Comparison of ENCODE assay signal across 1 cellular context in the genomic region with DNA sequence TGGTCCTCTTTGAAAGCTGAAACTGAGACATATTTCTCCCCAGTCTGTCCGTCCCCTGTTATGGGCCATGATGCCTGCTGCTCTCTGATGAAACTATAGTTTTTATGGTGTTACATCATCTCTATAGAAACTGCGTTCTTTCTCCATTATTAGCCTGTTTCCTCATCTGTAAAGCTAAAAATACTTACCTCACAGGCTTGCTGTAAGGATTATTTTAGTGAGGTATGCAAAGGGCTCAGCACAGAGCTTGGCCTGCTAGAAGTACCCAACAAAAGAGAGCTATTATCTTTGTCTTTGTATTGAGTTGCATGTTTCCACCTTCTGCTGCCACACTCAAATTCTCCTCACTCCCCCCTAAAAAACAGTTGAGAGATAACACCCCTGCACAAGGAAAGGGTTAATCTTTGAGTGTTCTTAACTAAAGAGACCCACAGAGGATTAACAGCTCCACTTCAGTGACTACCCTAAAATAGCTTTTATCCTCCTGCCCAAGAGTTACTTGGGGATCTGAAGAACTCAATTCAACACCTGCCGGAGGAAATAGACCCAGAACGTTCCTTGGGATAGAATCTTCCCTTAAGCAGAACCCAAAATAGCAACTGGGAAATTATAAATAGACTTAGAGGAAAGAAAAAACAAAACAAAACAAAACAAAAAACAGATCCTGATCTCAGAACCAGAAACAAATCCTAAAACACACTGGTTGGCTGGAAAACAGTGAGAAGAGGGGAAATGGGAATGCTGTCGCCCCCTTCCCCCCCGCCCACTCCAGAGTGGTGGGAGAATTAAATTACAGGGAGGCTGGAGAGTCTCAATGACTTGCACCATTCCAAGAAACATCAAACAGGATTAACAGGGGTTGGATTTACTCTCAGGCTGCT.
A peak's percentile ranks its signal among the peaks of the same experiment; 100 is the strongest.
TF ChIP-seq lines count a peak whose summit lies in the region.

No MANE protein-coding gene starts in this region.

TF ChIP-seq in HepG2, 621 proteins besides CTCF, POLR2A, EP300 and RAD21:
- TF ChIP-seq STAG1 (CRISPR knock-in tag; IDR thresholded peaks at IDR 0.05) = no peak
- TF ChIP-seq ZC3H13 (CRISPR knock-in tag; IDR thresholded peaks at IDR 0.05) = 0 out of 2 replicates have a peak, but pooled peaks have one; percentile 4
- 0 out of 2 replicates have a peak, but pooled peaks have one; percentile 26 for TF ChIP-seq HNF1B (CRISPR knock-in tag; IDR thresholded peaks at IDR 0.05)
- 0 out of 2 replicates have a peak, but pooled peaks have one; percentile 2 for TF ChIP-seq MED1 (CRISPR knock-in tag; IDR thresholded peaks at IDR 0.05)
- 0 out of 2 replicates have a peak, but pooled peaks have one; percentile 2 for TF ChIP-seq IKZF5 (CRISPR knock-in tag; IDR thresholded peaks at IDR 0.05)
- TF ChIP-seq CEBPB (IDR thresholded peaks at IDR 0.05; ENCODE audit: borderline replicate concordance, low read depth, low read length) = peak; percentile 45; the same call in 1 of the 2 replicates
- TF ChIP-seq ZNF841 (CRISPR knock-in tag; IDR thresholded peaks at IDR 0.05; ENCODE audit: borderline replicate concordance) = 0 out of 2 replicates have a peak, but pooled peaks have one; percentile 15
- no peak for TF ChIP-seq ZNF747 (CRISPR knock-in tag; IDR thresholded peaks at IDR 0.05; ENCODE audit: borderline replicate concordance)
- TF ChIP-seq CEBPG (CRISPR knock-in tag; IDR thresholded peaks at IDR 0.05) = peak; percentile 11; the same call in 1 of the 2 replicates
- peak; percentile 60 for TF ChIP-seq ATF7 (IDR thresholded peaks at IDR 0.05)
- no peak for TF ChIP-seq ATF7 (CRISPR knock-in tag; IDR thresholded peaks at IDR 0.05)
- TF ChIP-seq, protein P1, sequence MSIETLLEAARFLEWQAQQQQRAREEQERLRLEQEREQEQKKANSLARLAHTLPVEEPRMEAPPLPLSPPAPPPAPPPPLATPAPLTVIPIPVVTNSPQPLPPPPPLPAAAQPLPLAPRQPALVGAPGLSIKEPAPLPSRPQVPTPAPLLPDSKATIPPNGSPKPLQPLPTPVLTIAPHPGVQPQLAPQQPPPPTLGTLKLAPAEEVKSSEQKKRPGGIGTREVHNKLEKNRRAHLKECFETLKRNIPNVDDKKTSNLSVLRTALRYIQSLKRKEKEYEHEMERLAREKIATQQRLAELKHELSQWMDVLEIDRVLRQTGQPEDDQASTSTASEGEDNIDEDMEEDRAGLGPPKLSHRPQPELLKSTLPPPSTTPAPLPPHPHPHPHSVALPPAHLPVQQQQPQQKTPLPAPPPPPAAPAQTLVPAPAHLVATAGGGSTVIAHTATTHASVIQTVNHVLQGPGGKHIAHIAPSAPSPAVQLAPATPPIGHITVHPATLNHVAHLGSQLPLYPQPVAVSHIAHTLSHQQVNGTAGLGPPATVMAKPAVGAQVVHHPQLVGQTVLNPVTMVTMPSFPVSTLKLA (IDR thresholded peaks at IDR 0.05) = no peak
- peak; percentile 86 for TF ChIP-seq ZNF652 (CRISPR knock-in tag; IDR thresholded peaks at IDR 0.05; ENCODE audit: borderline replicate concordance, low read depth)
- TF ChIP-seq DPF2 (CRISPR knock-in tag; IDR thresholded peaks at IDR 0.05; ENCODE audit: borderline replicate concordance, low read depth) = no peak
- TF ChIP-seq PHF20 (CRISPR knock-in tag; IDR thresholded peaks at IDR 0.05) = 0 out of 2 replicates have a peak, but pooled peaks have one; percentile 33
- TF ChIP-seq, protein P2, sequence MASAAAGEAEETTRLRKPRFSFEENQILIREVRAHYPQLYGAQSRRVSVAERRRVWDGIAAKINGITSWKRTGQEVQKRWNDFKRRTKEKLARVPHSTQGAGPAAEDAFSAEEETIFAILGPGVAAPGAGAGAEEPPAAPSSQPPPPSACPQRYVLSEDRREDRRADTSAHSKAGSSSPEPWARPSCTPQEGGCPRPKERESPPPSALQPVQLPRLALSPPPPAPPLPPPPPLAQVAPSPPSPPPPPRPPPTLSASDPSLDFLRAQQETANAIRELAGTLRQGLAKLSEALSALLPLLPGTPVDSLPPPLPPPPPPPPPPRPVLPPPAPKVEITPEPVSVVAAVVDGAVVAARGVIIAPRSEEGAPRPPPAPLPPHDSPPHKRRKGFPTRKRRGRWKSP (CRISPR knock-in tag; IDR thresholded peaks at IDR 0.05) = peak; percentile 31; the same call in 1 of the 2 replicates
